ENCODE assay signal across 5 cellular contexts in the genomic region with DNA sequence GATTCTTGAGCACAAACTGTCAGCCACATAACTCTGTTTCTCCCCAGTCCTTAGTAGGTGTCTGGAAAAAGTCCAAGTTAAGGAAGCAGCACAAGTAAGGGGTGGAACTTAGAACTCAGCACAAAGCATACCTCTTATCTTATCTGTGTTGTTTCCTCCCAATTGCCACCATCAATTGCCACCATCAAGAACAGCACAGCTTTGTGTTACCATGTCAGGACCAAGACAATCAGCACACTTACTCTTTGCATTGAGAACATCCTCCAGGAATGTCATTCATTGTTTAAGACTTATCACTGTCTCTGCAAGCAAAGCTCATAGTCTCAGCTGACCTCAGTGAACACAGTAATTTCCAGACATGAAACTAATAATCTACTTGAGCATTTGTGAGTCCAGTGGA.
"Had no signal": no experiment of that assay in that cellular context is flagged by ENCODE, and none has a peak within 500 bp of the region (broad histone marks: within the 10 kb centered on the region; RNA-seq: fewer than 3 reads in every experiment).

No MANE protein-coding gene starts in this region.

- H3K36me3 Mint-ChIP-seq: IgD-negative memory B cell had no signal

- H2AFZ ChIP-seq: GM23338 had no signal

- H3K4me3 ChIP-seq: GM23338, HAP-1 had no signal

- H3K9me3 ChIP-seq: HAP-1 had no signal

- H3K4me1 ChIP-seq: HAP-1 had no signal

- H3K4me3 Mint-ChIP-seq: GM23338, HFFc6, IgD-negative memory B cell had no signal

- H3K4me1 Mint-ChIP-seq: IgD-negative memory B cell had no signal

- H3K9me3 Mint-ChIP-seq: GM23338 had no signal

- H3K27ac Mint-ChIP-seq: GM23338, HFFc6, IgD-negative memory B cell had no signal

- H3K27me3 Mint-ChIP-seq: IgD-negative memory B cell had no signal

- DNase-seq: HFFc6 had no signal

- H3K27ac ChIP-seq: HL-60 had no signal

- H3K36me3 ChIP-seq: HAP-1 had no signal

- H3K4me2 ChIP-seq: GM23338 had no signal
